In the genomic region with DNA sequence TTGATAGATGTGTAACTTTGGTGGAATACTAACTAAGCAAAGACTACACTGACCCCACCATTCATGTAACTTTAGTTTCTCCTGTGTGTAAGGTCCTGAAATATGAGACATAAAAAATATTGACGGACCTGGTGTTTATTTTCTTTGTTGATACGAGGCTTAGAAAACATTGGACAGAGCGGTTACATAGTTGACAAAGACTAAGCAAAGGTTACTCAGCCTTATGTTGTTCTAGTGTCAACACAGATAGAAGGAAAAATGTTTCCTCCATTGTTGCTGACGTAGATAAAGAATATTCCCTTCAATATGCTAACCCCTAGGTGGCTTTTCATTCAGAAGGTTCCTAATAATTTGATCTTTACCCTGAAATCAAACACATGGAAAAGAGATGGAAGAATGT, we compare ENCODE assay signal across 6 cellular contexts. TPM values are rescaled to one million over a fixed set of nuclear protein-coding genes. Genes with fewer than 3 reads are reported as not detected.
"Had no signal": no experiment of that assay in that cellular context is flagged by ENCODE, and none has a peak within 500 bp of the region (broad histone marks: within the 10 kb centered on the region; RNA-seq: fewer than 3 reads in every experiment).

No MANE protein-coding gene starts in this region.

RNA-seq across cellular contexts. Expression of a gene that starts 9.6 kb away (rescaled TPM):
- total RNA-seq: M059J, OCI-LY7, Peyer's patch, Right ventricle myocardium superior, SJSA1 had no signal
- polyA plus RNA-seq: SK-N-SH had no signal

RNA-seq across cellular contexts. Expression of a gene that starts 18.1 kb away (rescaled TPM):
- total RNA-seq: M059J, OCI-LY7, Peyer's patch, Right ventricle myocardium superior, SJSA1 had no signal
- polyA plus RNA-seq: SK-N-SH had no signal

RNA-seq across cellular contexts. Expression of a gene that starts 33.3 kb away (rescaled TPM):
- total RNA-seq: M059J, OCI-LY7, Peyer's patch, Right ventricle myocardium superior, SJSA1 had no signal
- polyA plus RNA-seq: SK-N-SH had no signal

RNA-seq across cellular contexts. Expression of a gene that starts 52.2 kb away (rescaled TPM):
- total RNA-seq: M059J, OCI-LY7, Peyer's patch, Right ventricle myocardium superior, SJSA1 had no signal
- polyA plus RNA-seq: SK-N-SH had no signal

RNA-seq across cellular contexts. Expression of a gene that starts 52.8 kb away (rescaled TPM):
- total RNA-seq: M059J, OCI-LY7, Peyer's patch, Right ventricle myocardium superior, SJSA1 had no signal
- polyA plus RNA-seq: SK-N-SH had no signal
